7 cellular contexts compared by ENCODE assay signal in genomic region chr17:17691468-17692263, GRCh38. TPM values are rescaled to one million over a fixed set of nuclear protein-coding genes. Genes with fewer than 3 reads are reported as not detected.
DNase-seq lines count a peak whose midpoint lies in the region; ATAC-seq and TF ChIP-seq lines count a peak whose summit lies in the region.

No MANE protein-coding gene starts in this region.

- H3K36me3 ChIP-seq in KOPT-K1 (ENCODE audit: insufficient read depth, low read length) (no peaks in the 10 kb centered on the region), skeletal muscle satellite cell (ENCODE audit: insufficient read depth, low read length) (no peaks in the 10 kb centered on the region)

- H3K4me3 ChIP-seq in skeletal muscle satellite cell (ENCODE audit: low read length), result no peak overlapping the region

- TF ChIP-seq POLR2A in GM18505 (IDR thresholded peaks at IDR 0.05; ENCODE audit: borderline replicate concordance, extremely low read depth, insufficient read depth, insufficient read length), result peak; percentile 20

- no peak for ATAC-seq in GM18505 (IDR thresholded peaks at IDR 0.05; ENCODE audit: unreplicated experiment)
- no peak for ATAC-seq in GM18858 (IDR thresholded peaks at IDR 0.05; ENCODE audit: unreplicated experiment)
- ATAC-seq in HG03159 (IDR thresholded peaks at IDR 0.05; ENCODE audit: unreplicated experiment), result no peak

- no peak for DNase-seq in SIG-M5 (lab: John Stamatoyannopoulos, UW)

- H3K27ac ChIP-seq in KOPT-K1 (ENCODE audit: low read depth, low read length, poor library complexity, severe bottlenecking) (peak overlapping the region; percentile 74), cingulate gyrus (ENCODE audit: low read depth, low read length) (peak overlapping the region; percentile 99)

- peaks cover 56% of the 10 kb centered on the region for H3K4me1 ChIP-seq in skeletal muscle satellite cell (ENCODE audit: control insufficient read depth, insufficient read depth, low read length)

- H3K9ac ChIP-seq in skeletal muscle satellite cell (ENCODE audit: low read depth, low read length), result peak overlapping the region; percentile 40

- no peaks in the 10 kb centered on the region for H3K27me3 ChIP-seq in skeletal muscle satellite cell (ENCODE audit: control insufficient read depth, insufficient read depth, low read length)

- peak overlapping the region; percentile 41 for H3K4me2 ChIP-seq in skeletal muscle satellite cell (ENCODE audit: low read length)

- no peaks in the 10 kb centered on the region for H3K9me3 ChIP-seq in KOPT-K1 (ENCODE audit: insufficient read depth, low read length, poor library complexity, severe bottlenecking)
- H3K9me3 ChIP-seq in skeletal muscle satellite cell (replicated peaks; ENCODE audit: low read length), result no peaks in the 10 kb centered on the region

RNA-seq across cellular contexts. Expression of gene RAI1, which starts 10.4 kb away (rescaled TPM):
- total RNA-seq in skeletal muscle satellite cell (2012; rRNA removed), result 7.4 and 8.1 TPM in 2 replicates
